In genomic region chr7:143795653-143796052, GRCh38 we compare ENCODE assay signal across 1 cellular context. TPM values are rescaled to one million over a fixed set of nuclear protein-coding genes. Genes with fewer than 3 reads are reported as not detected.
"Had no signal": no experiment of that assay in that cellular context is flagged by ENCODE, and none has a peak within 500 bp of the region (broad histone marks: within the 10 kb centered on the region; RNA-seq: fewer than 3 reads in every experiment).

No MANE protein-coding gene starts in this region.

RNA-seq across cellular contexts. Expression of gene CTAGE6, which starts 38.2 kb away (rescaled TPM):
- total RNA-seq: WTC11 had no signal
